Comparison of ENCODE assay signal across 16 cellular contexts in genomic region chr20:50251992-50252491, GRCh38.
A peak's percentile ranks its signal among the peaks of the same experiment; 100 is the strongest.
DNase-seq lines count a peak whose midpoint lies in the region; FAIRE-seq and TF ChIP-seq lines count a peak whose summit lies in the region.
"Had no signal": no experiment of that assay in that cellular context is flagged by ENCODE, and none has a peak within 500 bp of the region (broad histone marks: within the 10 kb centered on the region; RNA-seq: fewer than 3 reads in every experiment).

No MANE protein-coding gene starts in this region.

- H3K4me2 ChIP-seq in mesendoderm (ENCODE audit: low read length), result no peak overlapping the region

- no peaks in the 10 kb centered on the region for H3K79me1 ChIP-seq in mesendoderm (ENCODE audit: low read length)

- no peaks in the 10 kb centered on the region for H3K9me3 ChIP-seq in CD8-positive, alpha-beta memory T cell (ENCODE audit: low read length)
- H3K9me3 ChIP-seq: heart right ventricle had no signal

- no peak overlapping the region for H3K18ac ChIP-seq in mesendoderm (ENCODE audit: low read length)

- H3K4ac ChIP-seq in mesendoderm (ENCODE audit: low read depth, low read length), result no peak overlapping the region

- H3K4me1 ChIP-seq in mesendoderm (ENCODE audit: control insufficient read depth, low read depth, low read length), result no peaks in the 10 kb centered on the region
- no peaks in the 10 kb centered on the region for H3K4me1 ChIP-seq in CD8-positive, alpha-beta memory T cell (ENCODE audit: insufficient read depth, low read length)

- no peak overlapping the region for H2BK15ac ChIP-seq in mesendoderm (replicated peaks; ENCODE audit: low read depth)

- DNase-seq in AG08396 (ENCODE audit: low spot score) (peak; percentile 71), H54 (ENCODE audit: insufficient read length, low spot score) (peak; percentile 58), amniotic stem cell (lab: John Stamatoyannopoulos, UW) (peak; percentile 35), kidney tubule cell (ENCODE audit: low spot score) (peak; percentile 78), NK-92 (lab: John Stamatoyannopoulos, UW; ENCODE audit: unreplicated experiment) (no peak), mesendoderm (no peak), pons (ENCODE audit: low spot score) (no peak)
- DNase-seq in CD8-positive, alpha-beta memory T cell, result no peak
- DNase-seq: activated T-cell treated with anti-CD3 and anti-CD28 coated beads, Interleukin-2, amount 50 U/mL, for 72 hours; CD4-positive, alpha-beta T cell; heart right ventricle; NCI-H2107; stimulated activated CD4-positive, alpha-beta T cell treated with anti-CD3 and anti-CD28 coated beads, Interleukin-1b, Interleukin-23, amount 100 ng/mL, for 48 hours; T-cell had no signal

- no peak overlapping the region for H4K5ac ChIP-seq in mesendoderm (ENCODE audit: low read length)

- no peak overlapping the region for H3K9ac ChIP-seq in mesendoderm (ENCODE audit: low read length)

- POLR2A ChIA-PET in CD8-positive, alpha-beta memory T cell (lab: Charles Lee), result no interaction called here

- no peaks in the 10 kb centered on the region for H3K9me3 Mint-ChIP-seq in CD8-positive, alpha-beta memory T cell
- H3K9me3 Mint-ChIP-seq: activated T-cell treated with anti-CD3 and anti-CD28 coated beads, Interleukin-2, amount 50 U/mL, for 72 hours; CD4-positive, alpha-beta T cell; T-cell had no signal

- no peak overlapping the region for H4K8ac ChIP-seq in mesendoderm (ENCODE audit: low read depth, low read length)

- no peak for TF ChIP-seq POLR2A in H54 (IDR thresholded peaks at IDR 0.05; ENCODE audit: low read depth, low read length)

- no CpG with 5 or more reads among the region's 7 CpGs for WGBS in mesendoderm (ENCODE audit: extremely low coverage, insufficient coverage, low lambda C conversion rate)

- H3K27me3 Mint-ChIP-seq in CD8-positive, alpha-beta memory T cell, result peaks cover 6 to 12% of the 10 kb centered on the region in 2 donors
- H3K27me3 Mint-ChIP-seq: CD4-positive, alpha-beta T cell had no signal

- H3K27me3 ChIP-seq in mesendoderm (ENCODE audit: insufficient read depth, low read length, poor library complexity), result no peaks in the 10 kb centered on the region
- no peaks in the 10 kb centered on the region for H3K27me3 ChIP-seq in CD8-positive, alpha-beta memory T cell (ENCODE audit: insufficient read depth, low read length, poor library complexity, severe bottlenecking)
- H3K27me3 ChIP-seq: heart right ventricle had no signal

- H3K36me3 Mint-ChIP-seq in CD8-positive, alpha-beta memory T cell, result no peaks in the 10 kb centered on the region
- H3K36me3 Mint-ChIP-seq: brain, T-cell had no signal

- H3K4me3 Mint-ChIP-seq in CD8-positive, alpha-beta memory T cell, result no peak overlapping the region
- H3K4me3 Mint-ChIP-seq: activated T-cell treated with anti-CD3 and anti-CD28 coated beads, Interleukin-2, amount 50 U/mL, for 72 hours; brain; CD4-positive, alpha-beta T cell; T-cell had no signal

- H3K4me3 ChIP-seq in mesendoderm (ENCODE audit: low read length), result no peak overlapping the region
- no peak overlapping the region for H3K4me3 ChIP-seq in CD8-positive, alpha-beta memory T cell (ENCODE audit: low read length)
- H3K4me3 ChIP-seq: heart right ventricle had no signal

- H2BK5ac ChIP-seq in mesendoderm (ENCODE audit: low read length), result no peak overlapping the region

- no peak overlapping the region for H3K56ac ChIP-seq in mesendoderm (ENCODE audit: low read length)

- H3K27ac ChIP-seq in mesendoderm (ENCODE audit: low read depth, low read length), result no peak overlapping the region
- H3K27ac ChIP-seq in CD8-positive, alpha-beta memory T cell (ENCODE audit: low read depth, low read length), result no peak overlapping the region
- H3K27ac ChIP-seq: heart right ventricle had no signal

- H2BK120ac ChIP-seq in mesendoderm (ENCODE audit: low read depth, low read length), result no peak overlapping the region

- H3K36me3 ChIP-seq in mesendoderm (ENCODE audit: control insufficient read depth, insufficient read depth, low read length), result no peaks in the 10 kb centered on the region
- no peaks in the 10 kb centered on the region for H3K36me3 ChIP-seq in CD8-positive, alpha-beta memory T cell (ENCODE audit: insufficient read depth, low read length)
- H3K36me3 ChIP-seq: heart right ventricle had no signal

- no peak for FAIRE-seq in H54 (lab: Jason Lieb, UNC)
- FAIRE-seq: endometrium had no signal

- H2AK5ac ChIP-seq in mesendoderm (ENCODE audit: low read length), result no peak overlapping the region

- H3K23ac ChIP-seq in mesendoderm (ENCODE audit: low read length), result no peak overlapping the region

- H3K79me2 ChIP-seq in mesendoderm (ENCODE audit: control insufficient read depth, insufficient read depth, low read length), result no peaks in the 10 kb centered on the region

- no peak overlapping the region for H3K27ac Mint-ChIP-seq in CD8-positive, alpha-beta memory T cell
- H3K27ac Mint-ChIP-seq: activated T-cell treated with anti-CD3 and anti-CD28 coated beads, Interleukin-2, amount 50 U/mL, for 72 hours; CD4-positive, alpha-beta T cell; T-cell had no signal

- CTCF ChIA-PET in CD8-positive, alpha-beta memory T cell (lab: Charles Lee), result no interaction called here

- no peaks in the 10 kb centered on the region for H3K4me1 Mint-ChIP-seq in CD8-positive, alpha-beta memory T cell
- H3K4me1 Mint-ChIP-seq: brain, T-cell had no signal

Comparison
In these comparisons a context has a peak if more than half of its experiments do, and no peak if none do; other contexts are left out.
1. DNase-seq: peak in AG08396 (single experiment), H54 (single experiment), amniotic stem cell (single experiment) and kidney tubule cell (single experiment); none in NK-92 (single experiment), mesendoderm (single experiment), CD8-positive, alpha-beta memory T cell (0 of 5) and pons (single experiment).